1 cellular context compared by ENCODE assay signal in genomic region chr14:97713023-97713422, GRCh38.
A peak's percentile ranks its signal among the peaks of the same experiment; 100 is the strongest.
TF ChIP-seq lines count a peak whose summit lies in the region.

No MANE protein-coding gene starts in this region.

TF ChIP-seq in HEK293, 187 proteins besides CTCF, POLR2A, EP300 and RAD21 (continued from another document and continues in another):
- TF ChIP-seq, protein P1, sequence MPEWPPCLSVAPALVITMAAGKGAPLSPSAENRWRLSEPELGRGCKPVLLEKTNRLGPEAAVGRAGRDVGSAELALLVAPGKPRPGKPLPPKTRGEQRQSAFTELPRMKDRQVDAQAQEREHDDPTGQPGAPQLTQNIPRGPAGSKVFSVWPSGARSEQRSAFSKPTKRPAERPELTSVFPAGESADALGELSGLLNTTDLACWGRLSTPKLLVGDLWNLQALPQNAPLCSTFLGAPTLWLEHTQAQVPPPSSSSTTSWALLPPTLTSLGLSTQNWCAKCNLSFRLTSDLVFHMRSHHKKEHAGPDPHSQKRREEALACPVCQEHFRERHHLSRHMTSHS (tag by site-specific recombination; IDR thresholded peaks at IDR 0.05): no peak
- TF ChIP-seq ZXDB (tag by site-specific recombination; IDR thresholded peaks at IDR 0.05) (no peak), ZNF629 (tag by site-specific recombination; IDR thresholded peaks at IDR 0.05) (peak; percentile 96), ZNF133 (tag by site-specific recombination; IDR thresholded peaks at IDR 0.05) (no peak), ZNF701 (tag by site-specific recombination; IDR thresholded peaks at IDR 0.05) (no peak), MYNN (tag by site-specific recombination; IDR thresholded peaks at IDR 0.05; ENCODE audit: borderline replicate concordance) (peak; percentile 90), ZNF48 (tag by site-specific recombination; IDR thresholded peaks at IDR 0.05) (no peak), SETDB1 (IDR thresholded peaks at IDR 0.05; ENCODE audit: insufficient read length, low read length) (no peak), ZNF639 (tag by site-specific recombination; IDR thresholded peaks at IDR 0.05) (peak; percentile 82), ZNF174 (tag by site-specific recombination; IDR thresholded peaks at IDR 0.05) (no peak), ZNF76 (tag by site-specific recombination; IDR thresholded peaks at IDR 0.05; ENCODE audit: borderline replicate concordance, low read depth) (no peak), OVOL3 (tag by site-specific recombination; IDR thresholded peaks at IDR 0.05) (no peak), ZNF132 (tag by site-specific recombination; IDR thresholded peaks at IDR 0.05; ENCODE audit: borderline replicate concordance) (no peak), ZNF521 (tag by site-specific recombination; IDR thresholded peaks at IDR 0.05) (no peak), ZNF677 (tag by site-specific recombination; IDR thresholded peaks at IDR 0.05) (no peak), ZNF140 (tag by site-specific recombination; IDR thresholded peaks at IDR 0.05) (no peak), ZNF624 (tag by site-specific recombination; IDR thresholded peaks at IDR 0.05) (no peak), ZNF777 (tag by site-specific recombination; IDR thresholded peaks at IDR 0.05; ENCODE audit: borderline replicate concordance) (no peak), EGR2 (tag by site-specific recombination; IDR thresholded peaks at IDR 0.05; ENCODE audit: low read depth) (no peak), ZNF514 (tag by site-specific recombination; IDR thresholded peaks at IDR 0.05) (no peak), REPIN1 (tag by site-specific recombination; IDR thresholded peaks at IDR 0.05; ENCODE audit: low read depth) (no peak), ZNF18 (tag by site-specific recombination; IDR thresholded peaks at IDR 0.05) (no peak), SCRT2 (tag by site-specific recombination; IDR thresholded peaks at IDR 0.05) (no peak), ZNF366 (tag by site-specific recombination; conservative IDR thresholded peaks at IDR 0.05) (0 out of 2 replicates have a peak, but pooled peaks have one; percentile 35), ZFP37 (tag by site-specific recombination; IDR thresholded peaks at IDR 0.05) (peak; percentile 36; the same call in 1 of the 2 replicates), ZNF248 (tag by site-specific recombination; IDR thresholded peaks at IDR 0.05) (no peak), ZNF610 (tag by site-specific recombination; IDR thresholded peaks at IDR 0.05; ENCODE audit: borderline replicate concordance) (no peak), ZNF791 (tag by site-specific recombination; IDR thresholded peaks at IDR 0.05) (no peak), ZNF747 (tag by site-specific recombination; IDR thresholded peaks at IDR 0.05) (no peak), KLF16 (tag by site-specific recombination; IDR thresholded peaks at IDR 0.05) (no peak), ZNF404 (tag by site-specific recombination; IDR thresholded peaks at IDR 0.05) (no peak), ZNF548 (tag by site-specific recombination; IDR thresholded peaks at IDR 0.05) (no peak), GLIS1 (tag by site-specific recombination; IDR thresholded peaks at IDR 0.05) (no peak), ZNF501 (tag by site-specific recombination; IDR thresholded peaks at IDR 0.05) (no peak), ZNF692 (tag by site-specific recombination; IDR thresholded peaks at IDR 0.05) (0 out of 2 replicates have a peak, but pooled peaks have one; percentile 27), ZNF335 (tag by site-specific recombination; conservative IDR thresholded peaks at IDR 0.05) (peak; percentile 37), ZNF580 (tag by site-specific recombination; IDR thresholded peaks at IDR 0.05) (no peak), BCL6B (tag by site-specific recombination; IDR thresholded peaks at IDR 0.05) (no peak), GFI1B (tag by site-specific recombination; IDR thresholded peaks at IDR 0.05) (no peak), KLF8 (tag by site-specific recombination; IDR thresholded peaks at IDR 0.05) (peak; percentile 53; the same call in 1 of the 2 replicates), ZNF768 (tag by site-specific recombination; IDR thresholded peaks at IDR 0.05) (no peak), HOXD13 (CRISPR knock-in tag; IDR thresholded peaks at IDR 0.05; ENCODE audit: borderline replicate concordance) (no peak), ZNF341 (tag by site-specific recombination; IDR thresholded peaks at IDR 0.05; ENCODE audit: low read depth) (no peak), ZSCAN16 (tag by site-specific recombination; IDR thresholded peaks at IDR 0.05) (no peak), KLF17 (tag by site-specific recombination; IDR thresholded peaks at IDR 0.05) (0 out of 2 replicates have a peak, but pooled peaks have one; percentile 35), SALL2 (tag by site-specific recombination; IDR thresholded peaks at IDR 0.05; ENCODE audit: borderline replicate concordance) (no peak), ZNF391 (tag by site-specific recombination; IDR thresholded peaks at IDR 0.05; ENCODE audit: borderline replicate concordance, low read depth) (no peak), ZNF529 (tag by site-specific recombination; IDR thresholded peaks at IDR 0.05; ENCODE audit: insufficient replicate concordance) (no peak)
- TF ChIP-seq, protein P2, sequence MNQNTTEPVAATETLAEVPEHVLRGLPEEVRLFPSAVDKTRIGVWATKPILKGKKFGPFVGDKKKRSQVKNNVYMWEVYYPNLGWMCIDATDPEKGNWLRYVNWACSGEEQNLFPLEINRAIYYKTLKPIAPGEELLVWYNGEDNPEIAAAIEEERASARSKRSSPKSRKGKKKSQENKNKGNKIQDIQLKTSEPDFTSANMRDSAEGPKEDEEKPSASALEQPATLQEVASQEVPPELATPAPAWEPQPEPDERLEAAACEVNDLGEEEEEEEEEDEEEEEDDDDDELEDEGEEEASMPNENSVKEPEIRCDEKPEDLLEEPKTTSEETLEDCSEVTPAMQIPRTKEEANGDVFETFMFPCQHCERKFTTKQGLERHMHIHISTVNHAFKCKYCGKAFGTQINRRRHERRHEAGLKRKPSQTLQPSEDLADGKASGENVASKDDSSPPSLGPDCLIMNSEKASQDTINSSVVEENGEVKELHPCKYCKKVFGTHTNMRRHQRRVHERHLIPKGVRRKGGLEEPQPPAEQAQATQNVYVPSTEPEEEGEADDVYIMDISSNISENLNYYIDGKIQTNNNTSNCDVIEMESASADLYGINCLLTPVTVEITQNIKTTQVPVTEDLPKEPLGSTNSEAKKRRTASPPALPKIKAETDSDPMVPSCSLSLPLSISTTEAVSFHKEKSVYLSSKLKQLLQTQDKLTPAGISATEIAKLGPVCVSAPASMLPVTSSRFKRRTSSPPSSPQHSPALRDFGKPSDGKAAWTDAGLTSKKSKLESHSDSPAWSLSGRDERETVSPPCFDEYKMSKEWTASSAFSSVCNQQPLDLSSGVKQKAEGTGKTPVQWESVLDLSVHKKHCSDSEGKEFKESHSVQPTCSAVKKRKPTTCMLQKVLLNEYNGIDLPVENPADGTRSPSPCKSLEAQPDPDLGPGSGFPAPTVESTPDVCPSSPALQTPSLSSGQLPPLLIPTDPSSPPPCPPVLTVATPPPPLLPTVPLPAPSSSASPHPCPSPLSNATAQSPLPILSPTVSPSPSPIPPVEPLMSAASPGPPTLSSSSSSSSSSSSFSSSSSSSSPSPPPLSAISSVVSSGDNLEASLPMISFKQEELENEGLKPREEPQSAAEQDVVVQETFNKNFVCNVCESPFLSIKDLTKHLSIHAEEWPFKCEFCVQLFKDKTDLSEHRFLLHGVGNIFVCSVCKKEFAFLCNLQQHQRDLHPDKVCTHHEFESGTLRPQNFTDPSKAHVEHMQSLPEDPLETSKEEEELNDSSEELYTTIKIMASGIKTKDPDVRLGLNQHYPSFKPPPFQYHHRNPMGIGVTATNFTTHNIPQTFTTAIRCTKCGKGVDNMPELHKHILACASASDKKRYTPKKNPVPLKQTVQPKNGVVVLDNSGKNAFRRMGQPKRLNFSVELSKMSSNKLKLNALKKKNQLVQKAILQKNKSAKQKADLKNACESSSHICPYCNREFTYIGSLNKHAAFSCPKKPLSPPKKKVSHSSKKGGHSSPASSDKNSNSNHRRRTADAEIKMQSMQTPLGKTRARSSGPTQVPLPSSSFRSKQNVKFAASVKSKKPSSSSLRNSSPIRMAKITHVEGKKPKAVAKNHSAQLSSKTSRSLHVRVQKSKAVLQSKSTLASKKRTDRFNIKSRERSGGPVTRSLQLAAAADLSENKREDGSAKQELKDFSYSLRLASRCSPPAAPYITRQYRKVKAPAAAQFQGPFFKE (tag by site-specific recombination; IDR thresholded peaks at IDR 0.05; ENCODE audit: borderline replicate concordance): no peak
- TF ChIP-seq, protein P3, sequence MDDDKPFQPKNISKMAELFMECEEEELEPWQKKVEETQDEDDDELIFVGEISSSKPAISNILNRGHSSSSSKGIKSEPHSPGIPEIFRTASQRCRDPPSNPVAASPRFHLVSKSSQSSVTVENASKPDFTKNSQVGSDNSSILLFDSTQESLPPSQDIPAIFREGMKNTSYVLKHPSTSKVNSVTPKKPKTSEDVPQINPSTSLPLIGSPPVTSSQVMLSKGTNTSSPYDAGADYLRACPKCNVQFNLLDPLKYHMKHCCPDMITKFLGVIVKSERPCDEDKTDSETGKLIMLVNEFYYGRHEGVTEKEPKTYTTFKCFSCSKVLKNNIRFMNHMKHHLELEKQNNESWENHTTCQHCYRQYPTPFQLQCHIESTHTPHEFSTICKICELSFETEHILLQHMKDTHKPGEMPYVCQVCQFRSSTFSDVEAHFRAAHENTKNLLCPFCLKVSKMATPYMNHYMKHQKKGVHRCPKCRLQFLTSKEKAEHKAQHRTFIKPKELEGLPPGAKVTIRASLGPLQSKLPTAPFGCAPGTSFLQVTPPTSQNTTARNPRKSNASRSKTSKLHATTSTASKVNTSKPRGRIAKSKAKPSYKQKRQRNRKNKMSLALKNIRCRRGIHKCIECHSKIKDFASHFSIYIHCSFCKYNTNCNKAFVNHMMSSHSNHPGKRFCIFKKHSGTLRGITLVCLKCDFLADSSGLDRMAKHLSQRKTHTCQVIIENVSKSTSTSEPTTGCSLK (tag by site-specific recombination; IDR thresholded peaks at IDR 0.05): no peak
- TF ChIP-seq, protein P4, sequence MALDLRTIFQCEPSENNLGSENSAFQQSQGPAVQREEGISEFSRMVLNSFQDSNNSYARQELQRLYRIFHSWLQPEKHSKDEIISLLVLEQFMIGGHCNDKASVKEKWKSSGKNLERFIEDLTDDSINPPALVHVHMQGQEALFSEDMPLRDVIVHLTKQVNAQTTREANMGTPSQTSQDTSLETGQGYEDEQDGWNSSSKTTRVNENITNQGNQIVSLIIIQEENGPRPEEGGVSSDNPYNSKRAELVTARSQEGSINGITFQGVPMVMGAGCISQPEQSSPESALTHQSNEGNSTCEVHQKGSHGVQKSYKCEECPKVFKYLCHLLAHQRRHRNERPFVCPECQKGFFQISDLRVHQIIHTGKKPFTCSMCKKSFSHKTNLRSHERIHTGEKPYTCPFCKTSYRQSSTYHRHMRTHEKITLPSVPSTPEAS (tag by site-specific recombination; IDR thresholded peaks at IDR 0.05): no peak
